2 cellular contexts compared by ENCODE assay signal in genomic region chrX:101362757-101363156, GRCh38.
A peak's percentile ranks its signal among the peaks of the same experiment; 100 is the strongest.
TF ChIP-seq lines count a peak whose summit lies in the region.

No MANE protein-coding gene starts in this region.

TF ChIP-seq in SK-N-SH, 30 proteins besides CTCF, POLR2A, EP300 and RAD21:
- TF ChIP-seq SMC3 (IDR thresholded peaks at IDR 0.05; ENCODE audit: low read depth, low read length) (no peak), JUND (IDR thresholded peaks at IDR 0.05) (no peak), FOXJ3 (CRISPR knock-in tag; IDR thresholded peaks at IDR 0.05) (no peak), GATA2 (CRISPR knock-in tag; IDR thresholded peaks at IDR 0.05) (peak; percentile 30; the same call in 1 of the 2 replicates)

TF ChIP-seq in SK-N-SH treated with all-trans-retinoic acid at 6 μM for 48 hours, 23 proteins besides CTCF, POLR2A, EP300 and RAD21:
- TF ChIP-seq ARNTL (CRISPR knock-in tag; IDR thresholded peaks at IDR 0.05; ENCODE audit: borderline replicate concordance, low read depth) (no peak), ZC3H10 (CRISPR knock-in tag; IDR thresholded peaks at IDR 0.05) (no peak), ZNF8 (CRISPR knock-in tag; IDR thresholded peaks at IDR 0.05) (no peak), BACH2 (CRISPR knock-in tag; IDR thresholded peaks at IDR 0.05; ENCODE audit: borderline replicate concordance) (no peak), RARB (CRISPR knock-in tag; IDR thresholded peaks at IDR 0.05) (no peak), ZFP3 (CRISPR knock-in tag; IDR thresholded peaks at IDR 0.05) (no peak), ZNF565 (CRISPR knock-in tag; conservative IDR thresholded peaks at IDR 0.05; ENCODE audit: low read depth) (no peak), SNAI2 (CRISPR knock-in tag; IDR thresholded peaks at IDR 0.05) (no peak), OSR1 (CRISPR knock-in tag; IDR thresholded peaks at IDR 0.05) (no peak), ZFP30 (CRISPR knock-in tag; IDR thresholded peaks at IDR 0.05) (no peak), ESRRG (CRISPR knock-in tag; IDR thresholded peaks at IDR 0.05) (no peak), CSDC2 (CRISPR knock-in tag; IDR thresholded peaks at IDR 0.05) (no peak), CSRNP3 (CRISPR knock-in tag; IDR thresholded peaks at IDR 0.05) (no peak), PPARA (CRISPR knock-in tag; IDR thresholded peaks at IDR 0.05; ENCODE audit: borderline replicate concordance) (no peak), GLIS3 (CRISPR knock-in tag; IDR thresholded peaks at IDR 0.05) (no peak), POU6F1 (CRISPR knock-in tag; IDR thresholded peaks at IDR 0.05; ENCODE audit: borderline replicate concordance, low read depth) (no peak)
- TF ChIP-seq, protein P1, sequence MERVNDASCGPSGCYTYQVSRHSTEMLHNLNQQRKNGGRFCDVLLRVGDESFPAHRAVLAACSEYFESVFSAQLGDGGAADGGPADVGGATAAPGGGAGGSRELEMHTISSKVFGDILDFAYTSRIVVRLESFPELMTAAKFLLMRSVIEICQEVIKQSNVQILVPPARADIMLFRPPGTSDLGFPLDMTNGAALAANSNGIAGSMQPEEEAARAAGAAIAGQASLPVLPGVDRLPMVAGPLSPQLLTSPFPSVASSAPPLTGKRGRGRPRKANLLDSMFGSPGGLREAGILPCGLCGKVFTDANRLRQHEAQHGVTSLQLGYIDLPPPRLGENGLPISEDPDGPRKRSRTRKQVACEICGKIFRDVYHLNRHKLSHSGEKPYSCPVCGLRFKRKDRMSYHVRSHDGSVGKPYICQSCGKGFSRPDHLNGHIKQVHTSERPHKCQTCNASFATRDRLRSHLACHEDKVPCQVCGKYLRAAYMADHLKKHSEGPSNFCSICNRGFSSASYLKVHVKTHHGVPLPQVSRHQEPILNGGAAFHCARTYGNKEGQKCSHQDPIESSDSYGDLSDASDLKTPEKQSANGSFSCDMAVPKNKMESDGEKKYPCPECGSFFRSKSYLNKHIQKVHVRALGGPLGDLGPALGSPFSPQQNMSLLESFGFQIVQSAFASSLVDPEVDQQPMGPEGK (CRISPR knock-in tag; IDR thresholded peaks at IDR 0.05; ENCODE audit: borderline replicate concordance), result no peak
- TF ChIP-seq, protein P2, sequence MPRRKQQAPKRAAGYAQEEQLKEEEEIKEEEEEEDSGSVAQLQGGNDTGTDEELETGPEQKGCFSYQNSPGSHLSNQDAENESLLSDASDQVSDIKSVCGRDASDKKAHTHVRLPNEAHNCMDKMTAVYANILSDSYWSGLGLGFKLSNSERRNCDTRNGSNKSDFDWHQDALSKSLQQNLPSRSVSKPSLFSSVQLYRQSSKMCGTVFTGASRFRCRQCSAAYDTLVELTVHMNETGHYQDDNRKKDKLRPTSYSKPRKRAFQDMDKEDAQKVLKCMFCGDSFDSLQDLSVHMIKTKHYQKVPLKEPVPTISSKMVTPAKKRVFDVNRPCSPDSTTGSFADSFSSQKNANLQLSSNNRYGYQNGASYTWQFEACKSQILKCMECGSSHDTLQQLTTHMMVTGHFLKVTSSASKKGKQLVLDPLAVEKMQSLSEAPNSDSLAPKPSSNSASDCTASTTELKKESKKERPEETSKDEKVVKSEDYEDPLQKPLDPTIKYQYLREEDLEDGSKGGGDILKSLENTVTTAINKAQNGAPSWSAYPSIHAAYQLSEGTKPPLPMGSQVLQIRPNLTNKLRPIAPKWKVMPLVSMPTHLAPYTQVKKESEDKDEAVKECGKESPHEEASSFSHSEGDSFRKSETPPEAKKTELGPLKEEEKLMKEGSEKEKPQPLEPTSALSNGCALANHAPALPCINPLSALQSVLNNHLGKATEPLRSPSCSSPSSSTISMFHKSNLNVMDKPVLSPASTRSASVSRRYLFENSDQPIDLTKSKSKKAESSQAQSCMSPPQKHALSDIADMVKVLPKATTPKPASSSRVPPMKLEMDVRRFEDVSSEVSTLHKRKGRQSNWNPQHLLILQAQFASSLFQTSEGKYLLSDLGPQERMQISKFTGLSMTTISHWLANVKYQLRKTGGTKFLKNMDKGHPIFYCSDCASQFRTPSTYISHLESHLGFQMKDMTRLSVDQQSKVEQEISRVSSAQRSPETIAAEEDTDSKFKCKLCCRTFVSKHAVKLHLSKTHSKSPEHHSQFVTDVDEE (CRISPR knock-in tag; IDR thresholded peaks at IDR 0.05), result no peak
